31 cellular contexts compared by ENCODE assay signal in genomic region chr11:1753426-1754305, GRCh38. TPM values are rescaled to one million over a fixed set of nuclear protein-coding genes. Genes with fewer than 3 reads are reported as not detected.
DNase-seq lines count a peak whose midpoint lies in the region; ATAC-seq and TF ChIP-seq lines count a peak whose summit lies in the region.
"Had no signal": no experiment of that assay in that cellular context is flagged by ENCODE, and none has a peak within 500 bp of the region (broad histone marks: within the 10 kb centered on the region; RNA-seq: fewer than 3 reads in every experiment).

No MANE protein-coding gene starts in this region.

- no peak overlapping the region for H3K4me3 Mint-ChIP-seq in stimulated activated effector memory CD8-positive, alpha-beta T cell treated with anti-CD3 and anti-CD28 coated beads, Interleukin-12 subunit alpha, Interleukin-12 subunit beta, amount 100 ng/mL, for 72 hours
- H3K4me3 Mint-ChIP-seq: activated CD8-positive, alpha-beta T cell treated with anti-CD3 and anti-CD28 coated beads for 36 hours; activated T-helper 1 cell treated with anti-CD3 and anti-CD28 coated beads, Interleukin-12 subunit alpha, Interleukin-12 subunit beta, Interleukin-2, Interleukin-4 antibody, amounts not matched to agents 30 ng/mL and 10 ng/mL and 1 ng/mL, durations not matched to agents 14 hours and 24 hours and 36 hours; T-helper 2 cell treated with Interferon-gamma antibody and Interleukin-4, amounts not matched to agents 5 μg/mL and 100 μg/mL, for 36 hours had no signal

- POLR2A ChIA-PET in SK-N-SH (lab: Yijun Ruan, JAX) (no interaction called here), RWPE1 (lab: Yijun Ruan, JAX; ENCODE audit: low non-redundant PET) (no interaction called here)

- no peaks in the 10 kb centered on the region for H3K79me2 ChIP-seq in SK-N-SH (ENCODE audit: insufficient read depth)

- peaks cover 55% of the 10 kb centered on the region for H3K4me1 Mint-ChIP-seq in stimulated activated effector memory CD8-positive, alpha-beta T cell treated with anti-CD3 and anti-CD28 coated beads, Interleukin-12 subunit alpha, Interleukin-12 subunit beta, amount 100 ng/mL, for 72 hours

- DNase-seq in SK-N-SH (peak; percentile 20), RWPE1 (ENCODE audit: low spot score) (no peak), mucosa of descending colon (peak in 2 of 3 donors; percentile 30 to 53), OCI-M1 (lab: John Stamatoyannopoulos, UW) (no peak), dedifferentiated amniotic fluid mesenchymal stem cell (ENCODE audit: extremely low spot score) (no peak)
- no peak for DNase-seq in stimulated activated effector memory CD8-positive, alpha-beta T cell treated with anti-CD3 and anti-CD28 coated beads, Interleukin-12 subunit alpha, Interleukin-12 subunit beta, amount 100 ng/mL, for 72 hours (ENCODE audit: low spot score in 2 of 2)
- DNase-seq in activated naive CD4-positive, alpha-beta T cell (lab: John Stamatoyannopoulos, UW), result no peak
- DNase-seq: activated CD4-positive, alpha-beta T cell treated with anti-CD3 and anti-CD28 coated beads for 1 hour; activated CD8-positive, alpha-beta memory T cell treated with anti-CD3 and anti-CD28 coated beads, Interleukin-2, amount 50 U/mL, for 48 hours; activated CD8-positive, alpha-beta T cell treated with anti-CD3 and anti-CD28 coated beads for 36 hours; Caco-2; DMS79; HCEC 1CT; NCI-H1417 treated with DMSO at 0.1 percent for 48 hours; NCI-H2081; NCI-H2227 treated with DMSO at 0.1 percent for 48 hours; NCI-H526; NK-92 treated with Interleukin-12 subunit alpha and Interleukin-12 subunit beta, amount 100 ng/mL, for 24 hours; ovary; PC-3; retina; SHP77 had no signal

- H3F3A ChIP-seq in SK-N-SH (replicated peaks; ENCODE audit: insufficient read depth), result no peaks in the 10 kb centered on the region

- no peak for TF ChIP-seq EP300 in SK-N-SH (IDR thresholded peaks at IDR 0.05; ENCODE audit: borderline replicate concordance in 1 of 2, low read depth in 1 of 2, low read length in 1 of 2)

- CTCF ChIA-PET in SK-N-SH (lab: Yijun Ruan, JAX) (interaction anchor here (0.9 to 5.4 kb wide), 4 partner anchors 61 to 402 kb away, joined by 3 to 39 read pairs (median 4); no protein-coding TSS in a partner anchor), RWPE1 (lab: Yijun Ruan, JAX) (interaction anchor here (0.6 to 1.2 kb wide), 2 partner anchors 60 to 76 kb away, joined by 3 to 5 read pairs; no protein-coding TSS in a partner anchor)

- TF ChIP-seq RAD21 in SK-N-SH (IDR thresholded peaks at IDR 0.05; ENCODE audit: low read length), result no peak

- H3K36me3 ChIP-seq in SK-N-SH (replicated peaks in 1 of 2; ENCODE audit: control insufficient read depth in 1 of 2, insufficient read depth in 2 of 2, low read length in 1 of 2) (peaks cover 0 to 25% of the 10 kb centered on the region in 2 experiments), mucosa of descending colon (ENCODE audit: low read depth) (peaks cover 10% of the 10 kb centered on the region)
- H3K36me3 ChIP-seq: breast epithelium, ovary had no signal

- intact Hi-C loops in mucosa of descending colon (cut with DNase I, micrococcal nuclease), result no loop called here

- H4K20me1 ChIP-seq in SK-N-SH (ENCODE audit: insufficient read depth), result 0 out of 2 replicates have a peak, but pooled peaks cover 3% of the 10 kb centered on the region

- peak overlapping the region; percentile 32 for H3K27ac Mint-ChIP-seq in stimulated activated effector memory CD8-positive, alpha-beta T cell treated with anti-CD3 and anti-CD28 coated beads, Interleukin-12 subunit alpha, Interleukin-12 subunit beta, amount 100 ng/mL, for 72 hours
- H3K27ac Mint-ChIP-seq: activated CD8-positive, alpha-beta T cell treated with anti-CD3 and anti-CD28 coated beads for 36 hours; activated T-helper 1 cell treated with anti-CD3 and anti-CD28 coated beads, Interleukin-12 subunit alpha, Interleukin-12 subunit beta, Interleukin-2, Interleukin-4 antibody, amounts not matched to agents 30 ng/mL and 10 ng/mL and 1 ng/mL, durations not matched to agents 14 hours and 24 hours and 36 hours had no signal

- H3K4me3 ChIP-seq in SK-N-SH (ENCODE audit: low read depth in 2 of 2, low read length in 1 of 2) (no peak overlapping the region), mucosa of descending colon (no peak overlapping the region)
- H3K4me3 ChIP-seq: breast epithelium, ovary, tibial nerve had no signal

- H3K27ac ChIP-seq in SK-N-SH (ENCODE audit: low read depth in 2 of 2, low read length in 1 of 2) (peak overlapping the region in 1 of 2 experiments; percentile 88; a peak in 1 of 4 replicates), RWPE1 (peak overlapping the region; percentile 88)
- H3K27ac ChIP-seq: 22Rv1, C4-2B, KMS-11, ovary had no signal

- H3K4me2 ChIP-seq in SK-N-SH, result no peak overlapping the region
- H3K4me2 ChIP-seq: KMS-11 had no signal

- ATAC-seq in SK-N-SH treated with all-trans-retinoic acid at 6 μM for 48 hours (no peak), mucosa of descending colon (no peak)
- ATAC-seq in stimulated activated effector memory CD8-positive, alpha-beta T cell treated with anti-CD3 and anti-CD28 coated beads, Interleukin-12 subunit alpha, Interleukin-12 subunit beta, amount 100 ng/mL, for 72 hours, result no peak
- ATAC-seq: activated CD8-positive, alpha-beta T cell treated with anti-CD3 and anti-CD28 coated beads for 36 hours; naive thymus-derived CD8-positive, alpha-beta T cell; PC-3 had no signal

- H3K36me3 Mint-ChIP-seq in stimulated activated effector memory CD8-positive, alpha-beta T cell treated with anti-CD3 and anti-CD28 coated beads, Interleukin-12 subunit alpha, Interleukin-12 subunit beta, amount 100 ng/mL, for 72 hours, result peaks cover 71% of the 10 kb centered on the region

- no peak overlapping the region for H3K9ac ChIP-seq in SK-N-SH
- H3K9ac ChIP-seq: KMS-11 had no signal

- no peaks in the 10 kb centered on the region for H3K9me2 ChIP-seq in SK-N-SH

- no peaks in the 10 kb centered on the region for H3K9me3 Mint-ChIP-seq in stimulated activated effector memory CD8-positive, alpha-beta T cell treated with anti-CD3 and anti-CD28 coated beads, Interleukin-12 subunit alpha, Interleukin-12 subunit beta, amount 100 ng/mL, for 72 hours
- H3K9me3 Mint-ChIP-seq: activated CD8-positive, alpha-beta T cell treated with anti-CD3 and anti-CD28 coated beads for 36 hours; activated T-helper 1 cell treated with anti-CD3 and anti-CD28 coated beads, Interleukin-12 subunit alpha, Interleukin-12 subunit beta, Interleukin-2, Interleukin-4 antibody, amounts not matched to agents 30 ng/mL and 10 ng/mL and 1 ng/mL, durations not matched to agents 14 hours and 24 hours and 36 hours; naive thymus-derived CD8-positive, alpha-beta T cell; T-helper 2 cell treated with Interferon-gamma antibody and Interleukin-4, amounts not matched to agents 5 μg/mL and 100 μg/mL, for 36 hours had no signal

- H3K4me1 ChIP-seq in SK-N-SH (ENCODE audit: control insufficient read depth in 1 of 2, insufficient read depth in 2 of 2, low read depth in 1 of 2, low read length in 1 of 2), result peaks cover 0 to 43% of the 10 kb centered on the region in 2 experiments; a peak in 1 of 4 replicates
- H3K4me1 ChIP-seq in mucosa of descending colon (ENCODE audit: low read depth), result peaks cover 7% of the 10 kb centered on the region

- no peaks in the 10 kb centered on the region for H3K9me3 ChIP-seq in SK-N-SH
- no peaks in the 10 kb centered on the region for H3K9me3 ChIP-seq in mucosa of descending colon
- H3K9me3 ChIP-seq: breast epithelium, Caco-2, ovary, tibial nerve had no signal

- TF ChIP-seq CTCF in SK-N-SH (IDR thresholded peaks at IDR 0.05) (no peak), RWPE1 (conservative IDR thresholded peaks at IDR 0.05; ENCODE audit: low read depth) (no peak), mucosa of descending colon (IDR thresholded peaks at IDR 0.05) (no peak)

- 95% methylated on average over 38 of the region's 45 CpGs for WGBS in SK-N-SH (ENCODE audit: low lambda C conversion rate)

- no peaks in the 10 kb centered on the region for H3K27me3 ChIP-seq in SK-N-SH (ENCODE audit: insufficient read depth)
- H3K27me3 ChIP-seq: ovary had no signal

- H2AFZ ChIP-seq in SK-N-SH (ENCODE audit: low read depth), result no peak overlapping the region

TF ChIP-seq in SK-N-SH, 30 proteins besides CTCF, POLR2A, EP300 and RAD21 (continues in another document):
- TF ChIP-seq MXI1 (IDR thresholded peaks at IDR 0.05; ENCODE audit: low read depth, low read length) (no peak), JUND (IDR thresholded peaks at IDR 0.05) (no peak), USF1 (IDR thresholded peaks at IDR 0.05; ENCODE audit: borderline replicate concordance, low read depth) (no peak), RCOR1 (IDR thresholded peaks at IDR 0.05; ENCODE audit: low read length) (no peak)

TF ChIP-seq in SK-N-SH treated with all-trans-retinoic acid at 6 μM for 48 hours, 23 proteins besides CTCF, POLR2A, EP300 and RAD21 (continues in another document):
- TF ChIP-seq ISL1 (CRISPR knock-in tag; IDR thresholded peaks at IDR 0.05), result no peak
- no peak for TF ChIP-seq TCF4 (CRISPR knock-in tag; IDR thresholded peaks at IDR 0.05; ENCODE audit: borderline replicate concordance)
- TF ChIP-seq ZNF70 (CRISPR knock-in tag; IDR thresholded peaks at IDR 0.05), result no peak
- TF ChIP-seq CSRNP3 (CRISPR knock-in tag; IDR thresholded peaks at IDR 0.05), result no peak
- no peak for TF ChIP-seq BACH2 (CRISPR knock-in tag; IDR thresholded peaks at IDR 0.05; ENCODE audit: borderline replicate concordance)
- no peak for TF ChIP-seq GLIS3 (CRISPR knock-in tag; IDR thresholded peaks at IDR 0.05)

RNA-seq across cellular contexts. Expression of gene IFITM10, which starts 3.3 kb away (rescaled TPM):
- polyA plus RNA-seq in SK-N-SH (2012; rRNA removed), result 0.21 and 0.31 TPM in 2 replicates
- 0.13 and 0.24 TPM in 2 replicates for polyA plus RNA-seq in SK-N-SH (2012; cell fraction: cytosol; rRNA removed)
- 1.0 and 1.2 TPM in 2 replicates for polyA plus RNA-seq in SK-N-SH (2012; cell fraction: nucleus; rRNA removed)
- total RNA-seq in mucosa of descending colon, result 1 to 10 TPM in 2 of 3 donors, under 1 TPM in 1; 0.46 to 2.8 (median 1.9) TPM

RNA-seq across cellular contexts. Expression of gene CTSD, which starts 10.1 kb away (rescaled TPM):
- polyA plus RNA-seq in SK-N-SH (2012; rRNA removed), result 93.0 and 187 TPM in 2 replicates
- 58.5 and 113 TPM in 2 replicates for polyA plus RNA-seq in SK-N-SH (2012; cell fraction: cytosol; rRNA removed)
- 234 TPM in 2 replicates for polyA plus RNA-seq in SK-N-SH (2012; cell fraction: nucleus; rRNA removed)
- 1,000 to 10,000 TPM in 2 of 3 donors, 100 to 1,000 TPM in 1; 631 to 1,107 (median 1,007) TPM for total RNA-seq in mucosa of descending colon

RNA-seq across cellular contexts. Expression of gene KRTAP5-6, which starts 56.7 kb away (rescaled TPM):
- not detected in 2 replicates for polyA plus RNA-seq in SK-N-SH (2012; rRNA removed)
- polyA plus RNA-seq in SK-N-SH (2012; cell fraction: cytosol; rRNA removed), result not detected in 2 replicates
- not detected in 2 replicates for polyA plus RNA-seq in SK-N-SH (2012; cell fraction: nucleus; rRNA removed)
- not detected for total RNA-seq in mucosa of descending colon
- total RNA-seq: activated CD8-positive, alpha-beta T cell treated with anti-CD3 and anti-CD28 coated beads for 36 hours; activated T-helper 1 cell treated with anti-CD3 and anti-CD28 coated beads, Interleukin-12 subunit alpha, Interleukin-12 subunit beta, Interleukin-2, Interleukin-4 antibody, amounts not matched to agents 30 ng/mL and 10 ng/mL and 1 ng/mL, durations not matched to agents 14 hours and 24 hours and 36 hours; breast epithelium; Caco-2; naive thymus-derived CD8-positive, alpha-beta T cell; ovary; PC-3; tibial nerve had no signal
- polyA plus RNA-seq: naive thymus-derived CD8-positive, alpha-beta T cell; ovary had no signal

Comparison
In these comparisons a context has a peak if more than half of its experiments do, and no peak if none do; other contexts are left out.
1. DNase-seq: peak in SK-N-SH (single experiment) and mucosa of descending colon (2 of 3); none in RWPE1 (single experiment), stimulated activated effector memory CD8-positive, alpha-beta T cell treated with anti-CD3 and anti-CD28 coated beads, Interleukin-12 subunit alpha, Interleukin-12 subunit beta, amount 100 ng/mL, for 72 hours (0 of 2), OCI-M1 (single experiment), dedifferentiated amniotic fluid mesenchymal stem cell (single experiment) and activated naive CD4-positive, alpha-beta T cell (0 of 4).